8 cellular contexts compared by ENCODE assay signal in genomic region chr2:28393115-28393836, GRCh38. TPM values are rescaled to one million over a fixed set of nuclear protein-coding genes. Genes with fewer than 3 reads are reported as not detected.
DNase-seq lines count a peak whose midpoint lies in the region; ATAC-seq and TF ChIP-seq lines count a peak whose summit lies in the region.

No MANE protein-coding gene starts in this region.

- TF ChIP-seq CTCF in A673 (conservative IDR thresholded peaks at IDR 0.05; ENCODE audit: low read depth, low read length) (no peak), ascending aorta (IDR thresholded peaks at IDR 0.05) (no peak)

- H3K36me3 ChIP-seq in A673 (ENCODE audit: insufficient read depth, low read length, poor library complexity, severe bottlenecking) (no peaks in the 10 kb centered on the region), SJCRH30 (no peaks in the 10 kb centered on the region), ascending aorta (peaks cover 6 to 20% of the 10 kb centered on the region in 2 donors)

- under 1% methylated on average over 81 of the region's 81 CpGs for WGBS in right cardiac atrium

- H3K9me3 ChIP-seq in A673 (ENCODE audit: low read depth, low read length, poor library complexity, severe bottlenecking) (no peaks in the 10 kb centered on the region), SJCRH30 (replicated peaks) (no peaks in the 10 kb centered on the region), ascending aorta (no peaks in the 10 kb centered on the region), right cardiac atrium (ENCODE audit: control insufficient read depth, low read length) (no peaks in the 10 kb centered on the region)

- CTCF ChIA-PET in A673 (lab: Charles Lee): no interaction called here

- H3K27me3 ChIP-seq in A673 (replicated peaks; ENCODE audit: insufficient read depth, low read depth, low read length, poor library complexity) (no peaks in the 10 kb centered on the region), SJCRH30 (no peaks in the 10 kb centered on the region), ascending aorta (no peaks in the 10 kb centered on the region), right cardiac atrium (ENCODE audit: control insufficient read depth, insufficient read depth) (no peaks in the 10 kb centered on the region)

- peak overlapping the region; percentile 74 for H3K4me3 ChIP-seq in A673 (ENCODE audit: low read depth, low read length, poor library complexity, severe bottlenecking)
- H3K4me3 ChIP-seq in SJCRH30: peak overlapping the region; percentile 75
- H3K4me3 ChIP-seq in ascending aorta: peak overlapping the region; percentile 81 to 96
- H3K4me3 ChIP-seq in right cardiac atrium (ENCODE audit: low read length): peak overlapping the region; percentile 83

- H3K27ac ChIP-seq in A673 (ENCODE audit: low read depth, low read length, poor library complexity, severe bottlenecking) (peak overlapping the region; percentile 89), SJCRH30 (peak overlapping the region; percentile 87), ascending aorta (peak overlapping the region; percentile 99 to 100), right cardiac atrium (ENCODE audit: low read length) (peak overlapping the region; percentile 94)

- intact Hi-C loops in A673 (cut with micrococcal nuclease; ENCODE audit: unreplicated experiment): loop anchor here (5.0 to 10.0 kb wide), 4 partner anchors 116 to 691 kb away; partner anchors contain the start of genes BABAM2 and RBKS
- intact Hi-C loops in ascending aorta (cut with DNase I): loop anchor here (10.0 kb wide), 2 partner anchors 242 to 362 kb away; partner anchors contain the start of gene PPP1CB
- intact Hi-C loops in right cardiac atrium (cut with DNase I): loop anchor here in 3 of 4 donors (5.0 to 10.0 kb wide), 7 partner anchors 51 to 688 kb away; partner anchors contain the start of genes BABAM2 (in 2 of the 3) and RBKS (in 2 of the 3)
- intact Hi-C loops in sciatic nerve (cut with DNase I): loop anchor here (10.0 kb wide), 1 partner anchor 688 kb away; no protein-coding TSS in a partner anchor

- ATAC-seq in GM21723 (IDR thresholded peaks at IDR 0.05; ENCODE audit: unreplicated experiment) (peak; percentile 19), right cardiac atrium (peak; percentile 3 to 6), sciatic nerve (no peak), HG03139 (IDR thresholded peaks at IDR 0.05; ENCODE audit: unreplicated experiment) (no peak), GM19467 (IDR thresholded peaks at IDR 0.05; ENCODE audit: unreplicated experiment) (no peak)

- BruUV-seq in A673 (replicated peaks; lab: Mats Ljungman, UMichigan): no TSS peak

- POLR2A ChIA-PET in A673 (lab: Charles Lee; ENCODE audit: low non-redundant PET): no interaction called here

- DNase-seq in A673 (ENCODE audit: low spot score): peak; percentile 64
- DNase-seq in SJCRH30: peak; percentile 80 to 82
- peak in 1 of 2 donors; percentile 85 for DNase-seq in ascending aorta (ENCODE audit: low spot score in 2 of 2)
- peak; percentile 78 to 90 (median 90) for DNase-seq in right cardiac atrium
- DNase-seq in sciatic nerve (ENCODE audit: low spot score): peak; percentile 86

- H3K4me1 ChIP-seq in A673 (ENCODE audit: insufficient read depth, low read length, poor library complexity, severe bottlenecking) (peaks cover 23% of the 10 kb centered on the region), SJCRH30 (peaks cover 21% of the 10 kb centered on the region), ascending aorta (peaks cover 1 to 20% of the 10 kb centered on the region in 2 donors), right cardiac atrium (ENCODE audit: control insufficient read depth, insufficient read depth, low read length) (peaks cover 8% of the 10 kb centered on the region)

RNA-seq across cellular contexts. Expression of gene FOSL2, which starts 0.6 kb away (rescaled TPM):
- total RNA-seq in A673 (2021) (5.3 and 12.2 TPM in 2 replicates), ascending aorta (185 TPM), right cardiac atrium (100 to 1,000 TPM in 1 of 4 donors, 10 to 100 TPM in 3; 38.9 to 128 (median 56.6) TPM), sciatic nerve (230 TPM)
- total RNA-seq in SJCRH30 (2014; rRNA removed; shearing (Covaris generic)): 30.0 and 30.7 TPM in 2 replicates
- polyA plus RNA-seq in right cardiac atrium: 46.4 TPM

Comparison
In these comparisons a context has a peak if more than half of its experiments do, and no peak if none do; other contexts are left out.
1. ATAC-seq: peak in GM21723 (single experiment) and right cardiac atrium (2 of 2); none in sciatic nerve (single experiment), HG03139 (single experiment) and GM19467 (single experiment).
2. Peak in every context shown above with its lines, with median percentiles within 50 percentile points of each other: H3K27ac ChIP-seq and H3K4me3 ChIP-seq.